25 cellular contexts compared by ENCODE assay signal in the genomic region with DNA sequence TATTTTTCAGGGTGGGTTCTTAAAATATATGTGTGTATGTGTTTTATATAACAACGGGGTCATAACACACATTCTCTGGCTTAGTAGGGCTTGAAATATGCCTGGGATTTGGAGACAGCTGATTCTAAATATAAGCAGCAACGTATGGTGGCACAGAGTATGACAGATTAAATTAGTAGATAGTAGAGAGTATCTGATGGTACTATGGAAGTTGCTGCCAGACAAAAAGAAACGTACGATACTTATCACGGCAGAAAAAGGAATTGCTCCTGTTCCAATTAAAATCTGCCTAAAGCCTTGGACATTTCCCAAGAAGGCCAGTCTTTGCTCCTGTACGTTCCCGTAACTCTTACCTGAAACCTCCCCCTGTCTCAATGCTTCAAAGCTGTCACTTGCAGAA.
"Had no signal": no experiment of that assay in that cellular context is flagged by ENCODE, and none has a peak within 500 bp of the region (broad histone marks: within the 10 kb centered on the region; RNA-seq: fewer than 3 reads in every experiment).

No MANE protein-coding gene starts in this region.

- H3K27me3 ChIP-seq: SJSA1 had no signal

- H3K4me3 ChIP-seq: PC-9, SJSA1 had no signal

- H2AFZ ChIP-seq: PC-9 had no signal

- H3K4me1 ChIP-seq: SJSA1 had no signal

- H3K36me3 ChIP-seq: SJSA1 had no signal

- H3K9me3 ChIP-seq: SJSA1 had no signal

- H3K4me2 ChIP-seq: KMS-11, PC-9 had no signal

- H3K27ac ChIP-seq: KMS-11, PC-9, SJSA1 had no signal

- DNase-seq: Karpas-422, MM.1S, MV-4-11, NCI-H1092, NCI-H1417 treated with DMSO at 0.1 percent for 48 hours, NCI-H1436 treated with DMSO at 0.1 percent for 48 hours, NCI-H1694 treated with DMSO at 0.1 percent for 48 hours, NCI-H187 treated with DMSO at 0.1 percent for 48 hours, NCI-H2029, NCI-H2171 treated with DMSO at 0.1 percent for 48 hours, NCI-H2227 treated with DMSO at 0.1 percent for 48 hours, NCI-H345, NCI-H446, NCI-H510A treated with DMSO at 0.1 percent for 48 hours, NCI-H524 treated with DMSO at 0.1 percent for 48 hours, NCI-H526 treated with DMSO at 0.1 percent for 48 hours, NCI-H774, PC-9, Right ventricle myocardium superior, SHP77 treated with DMSO at 0.1 percent for 48 hours, SW 1271, T-helper 1 cell had no signal

- H3K9ac ChIP-seq: KMS-11 had no signal

- ATAC-seq: Panc1 had no signal
